Comparison of ENCODE assay signal across 11 cellular contexts in the genomic region with DNA sequence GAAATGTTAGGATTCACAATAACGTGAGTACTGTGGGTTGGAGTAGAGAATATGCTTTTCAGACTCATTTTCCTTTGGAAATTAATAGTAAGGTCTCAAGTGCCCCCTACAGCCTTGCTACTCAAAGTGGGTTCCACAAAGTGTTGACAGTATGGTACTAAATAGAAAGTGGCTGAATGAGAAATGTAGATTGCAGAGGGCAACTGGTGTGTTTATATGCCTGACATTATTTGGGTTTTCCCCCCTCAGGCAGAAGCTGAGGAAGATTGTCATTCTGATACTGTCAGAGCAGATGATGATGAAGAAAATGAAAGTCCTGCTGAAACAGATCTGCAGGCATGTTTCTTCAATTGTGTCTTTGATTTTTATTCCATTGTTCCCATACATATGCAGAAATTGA. TPM values are rescaled to one million over a fixed set of nuclear protein-coding genes. Genes with fewer than 3 reads are reported as not detected.
DNase-seq lines count a peak whose midpoint lies in the region; ATAC-seq and TF ChIP-seq lines count a peak whose summit lies in the region.
"Had no signal": no experiment of that assay in that cellular context is flagged by ENCODE, and none has a peak within 500 bp of the region (broad histone marks: within the 10 kb centered on the region; RNA-seq: fewer than 3 reads in every experiment).

No MANE protein-coding gene starts in this region.

- H3K27ac ChIP-seq in dorsolateral prefrontal cortex, result peak overlapping the region in 1 of 59 donors; percentile 18
- H3K27ac ChIP-seq: WERI-Rb-1 had no signal

- ATAC-seq in GM18502 (IDR thresholded peaks at IDR 0.05; ENCODE audit: poor library complexity, unreplicated experiment) (peak; percentile 73), GM19395 (IDR thresholded peaks at IDR 0.05; ENCODE audit: unreplicated experiment) (peak; percentile 67), HG03196 (IDR thresholded peaks at IDR 0.05; ENCODE audit: unreplicated experiment) (peak; percentile 70)
- ATAC-seq: right cardiac atrium had no signal

- DNase-seq in fibroblast of pulmonary artery (ENCODE audit: low read depth) (peak; percentile 16), dorsolateral prefrontal cortex (no peak), NCI-H2227 (lab: John Stamatoyannopoulos, UW; ENCODE audit: unreplicated experiment) (no peak), DMS153 treated with DMSO at 0.1 percent for 48 hours (lab: John Stamatoyannopoulos, UW; ENCODE audit: unreplicated experiment) (no peak)
- DNase-seq: GF-D8, NCI-H446, right cardiac atrium, WERI-Rb-1 had no signal

- intact Hi-C loops in dorsolateral prefrontal cortex (cut with DNase I), result no loop called here

- no peaks in the 10 kb centered on the region for H3K27me3 ChIP-seq in dorsolateral prefrontal cortex

- TF ChIP-seq CTCF in fibroblast of pulmonary artery (IDR thresholded peaks at IDR 0.05; ENCODE audit: low read length, missing control alignments) (peak; percentile 4), dorsolateral prefrontal cortex (IDR thresholded peaks at IDR 0.05 in 54 of 56, conservative IDR thresholded peaks at IDR 0.05 in 2 of 56; ENCODE audit: low read depth in 1 of 56, partially characterized antibody in 56 of 56) (peak in 21 of 56 donors; percentile 8 to 56 (median 29))

- no peak overlapping the region for H3K4me3 ChIP-seq in fibroblast of pulmonary artery (replicated peaks; ENCODE audit: low read depth, low read length)
- no peak overlapping the region for H3K4me3 ChIP-seq in dorsolateral prefrontal cortex

RNA-seq across cellular contexts. Expression of gene FBXO9, which starts 5.6 kb away (rescaled TPM):
- 100 to 1,000 TPM in 115 of 120 experiments, 10 to 100 TPM in 5; 91.4 to 209 (median 146) TPM for total RNA-seq in dorsolateral prefrontal cortex

RNA-seq across cellular contexts. Expression of gene CILK1, which starts 9.2 kb away (rescaled TPM):
- 10 to 100 TPM in 116 of 120 experiments, 1 to 10 TPM in 4; 9.1 to 27.8 (median 14.9) TPM for total RNA-seq in dorsolateral prefrontal cortex
